ENCODE assay signal across 20 cellular contexts in genomic region chr20:42308980-42309524, GRCh38.
DNase-seq lines count a peak whose midpoint lies in the region; ATAC-seq and FAIRE-seq lines count a peak whose summit lies in the region.
"Had no signal": no experiment of that assay in that cellular context is flagged by ENCODE, and none has a peak within 500 bp of the region (broad histone marks: within the 10 kb centered on the region; RNA-seq: fewer than 3 reads in every experiment).

No MANE protein-coding gene starts in this region.

- FAIRE-seq in HTR-8/SVneo (lab: Jason Lieb, UNC): peak; percentile 48
- FAIRE-seq: endothelial cell of umbilical vein, GM12892, GM19239, HepG2 had no signal

- ATAC-seq in GM18511 (IDR thresholded peaks at IDR 0.05; ENCODE audit: unreplicated experiment) (no peak), HG03108 (IDR thresholded peaks at IDR 0.05; ENCODE audit: unreplicated experiment) (no peak)
- ATAC-seq: activated T-helper 17 cell treated with anti-CD3 and anti-CD28 coated beads, Interleukin-2, amount 50 U/mL, for 72 hours; HepG2; left cardiac atrium; T-helper 17 cell had no signal

- DNase-seq in HTR-8/SVneo (ENCODE audit: insufficient read length, low spot score) (no peak), NCI-H1105 (lab: John Stamatoyannopoulos, UW) (peak; percentile 93), NCI-H69 (lab: John Stamatoyannopoulos, UW) (peak; percentile 52), medulla oblongata (ENCODE audit: extremely low spot score) (peak; percentile 14), AML-193 (lab: John Stamatoyannopoulos, UW) (no peak)
- DNase-seq: activated CD4-positive, alpha-beta T cell treated with anti-CD3 and anti-CD28 coated beads, Interleukin-2, amount 10 ng/mL, durations not matched to agents 7 days and 5 days; CD8-positive, alpha-beta memory T cell; central memory CD4-positive, alpha-beta T cell; glutamatergic neuron; left cardiac atrium; retina; stimulated activated naive CD4-positive, alpha-beta T cell treated with Interleukin-2 at 50 U/mL for 16 hours; T-helper 17 cell had no signal

Comparison
In these comparisons a context has a peak if more than half of its experiments do, and no peak if none do; other contexts are left out.
1. DNase-seq: peak in NCI-H1105 (single experiment), NCI-H69 (single experiment) and medulla oblongata (single experiment); none in HTR-8/SVneo (single experiment) and AML-193 (0 of 2).